In genomic region chr10:88991161-88991899, GRCh38 we compare ENCODE assay signal across 8 cellular contexts. TPM values are rescaled to one million over a fixed set of nuclear protein-coding genes. Genes with fewer than 3 reads are reported as not detected.
A peak's percentile ranks its signal among the peaks of the same experiment; 100 is the strongest.
DNase-seq lines count a peak whose midpoint lies in the region; ATAC-seq and TF ChIP-seq lines count a peak whose summit lies in the region.

No MANE protein-coding gene starts in this region.

- H2AK5ac ChIP-seq in neuronal stem cell (ENCODE audit: low read depth, low read length), result peak overlapping the region; percentile 47

- no peak overlapping the region for H4K8ac ChIP-seq in neuronal stem cell (ENCODE audit: low read depth, low read length)

- H2BK12ac ChIP-seq in neuronal stem cell (ENCODE audit: low read length), result no peak overlapping the region

- H3K27ac ChIP-seq in RWPE2 (ENCODE audit: poor library complexity, severe bottlenecking) (peak overlapping the region; percentile 99), gastroesophageal sphincter (peak overlapping the region; percentile 79 to 97 (median 96)), neuronal stem cell (replicated peaks; ENCODE audit: low read length) (peak overlapping the region; percentile 76), thymus (ENCODE audit: low read depth) (peak overlapping the region; percentile 79)

- H3K14ac ChIP-seq in neuronal stem cell (ENCODE audit: low read length), result peak overlapping the region; percentile 51

- TF ChIP-seq EP300 in gastroesophageal sphincter (IDR thresholded peaks at IDR 0.05), result no peak

- TF ChIP-seq CTCF in RWPE2 (IDR thresholded peaks at IDR 0.05; ENCODE audit: poor library complexity, severe bottlenecking), result no peak
- TF ChIP-seq CTCF in gastroesophageal sphincter (IDR thresholded peaks at IDR 0.05), result peak in 3 of 4 experiments; percentile 12 to 44 (median 20)

- peak overlapping the region; percentile 95 for H2AFZ ChIP-seq in neuronal stem cell (ENCODE audit: low read length)

- H3K36me3 ChIP-seq in RWPE2 (ENCODE audit: low read depth), result no peaks in the 10 kb centered on the region
- H3K36me3 ChIP-seq in gastroesophageal sphincter, result no peaks in the 10 kb centered on the region
- no peaks in the 10 kb centered on the region for H3K36me3 ChIP-seq in neuronal stem cell (replicated peaks in 1 of 2; ENCODE audit: control insufficient read depth in 2 of 2, insufficient read depth in 2 of 2, low read length in 2 of 2)
- H3K36me3 ChIP-seq in thymus (ENCODE audit: control insufficient read depth, insufficient read depth), result no peaks in the 10 kb centered on the region

- peak; percentile 38 for ATAC-seq in GM18502 (IDR thresholded peaks at IDR 0.05; ENCODE audit: poor library complexity, unreplicated experiment)
- ATAC-seq in HG03159 (IDR thresholded peaks at IDR 0.05; ENCODE audit: unreplicated experiment), result peak; percentile 31
- ATAC-seq in RWPE2 (ENCODE audit: low read depth), result peak; percentile 53
- ATAC-seq in gastroesophageal sphincter, result peak; percentile 64

- peak overlapping the region; percentile 93 for H2BK120ac ChIP-seq in neuronal stem cell (ENCODE audit: low read depth, low read length)

- H3K4me1 ChIP-seq in RWPE2 (ENCODE audit: insufficient read depth, poor library complexity, severe bottlenecking), result peaks cover 20% of the 10 kb centered on the region
- H3K4me1 ChIP-seq in gastroesophageal sphincter, result peaks cover 4 to 77% (median 14%) of the 10 kb centered on the region in 3 donors
- peaks cover 2 to 18% of the 10 kb centered on the region in 2 donors for H3K4me1 ChIP-seq in neuronal stem cell (ENCODE audit: control insufficient read depth in 2 of 2, insufficient read depth in 1 of 2, low read depth in 1 of 2, low read length in 2 of 2)
- H3K4me1 ChIP-seq in thymus (ENCODE audit: control insufficient read depth, insufficient read depth, low read length), result peaks cover 6% of the 10 kb centered on the region

- peak; percentile 42 for DNase-seq in 8988T
- DNase-seq in RWPE2 (ENCODE audit: low spot score), result peak; percentile 73
- DNase-seq in activated naive CD4-positive, alpha-beta T cell (lab: John Stamatoyannopoulos, UW), result peak; percentile 23 to 39 (median 27)
- peak; percentile 53 for DNase-seq in neuronal stem cell (ENCODE audit: low spot score)

- WGBS in gastroesophageal sphincter (ENCODE audit: low coverage in 1 of 2), 2 donors, result 0% methylated on average over 7 to 24 of the region's 38 CpGs
- WGBS in neuronal stem cell (ENCODE audit: extremely low coverage in 2 of 2, insufficient read length in 2 of 2, insufficient replicate concordance in 1 of 2), 2 donors, result no CpG with 5 or more reads among the region's 38 CpGs
- under 1% methylated on average over 38 of the region's 38 CpGs for WGBS in thymus

- H3K4me3 ChIP-seq in RWPE2 (ENCODE audit: severe bottlenecking) (peak overlapping the region; percentile 81), gastroesophageal sphincter (peak overlapping the region; percentile 72 to 79), neuronal stem cell (ENCODE audit: low read length in 2 of 2) (peak overlapping the region; percentile 52 to 93), thymus (ENCODE audit: low read length) (peak overlapping the region; percentile 83)

- peak overlapping the region; percentile 91 for H3K4me2 ChIP-seq in neuronal stem cell (ENCODE audit: insufficient read depth, low read length, poor library complexity, severe bottlenecking)

- peak overlapping the region; percentile 99 for H2BK15ac ChIP-seq in neuronal stem cell (ENCODE audit: low read length)

- peak overlapping the region; percentile 86 for H4K91ac ChIP-seq in neuronal stem cell (ENCODE audit: low read depth, low read length, poor library complexity)

- no peak overlapping the region for H3K4ac ChIP-seq in neuronal stem cell (ENCODE audit: low read length)

- H3K27me3 ChIP-seq in RWPE2 (ENCODE audit: insufficient read depth, poor library complexity, severe bottlenecking) (no peaks in the 10 kb centered on the region), gastroesophageal sphincter (no peaks in the 10 kb centered on the region), neuronal stem cell (ENCODE audit: control insufficient read depth in 3 of 3, insufficient read depth in 3 of 3, low read depth in 1 of 3, low read length in 3 of 3) (no peaks in the 10 kb centered on the region), thymus (ENCODE audit: control insufficient read depth, insufficient read depth) (no peaks in the 10 kb centered on the region)

- TF ChIP-seq POLR2A in gastroesophageal sphincter (IDR thresholded peaks at IDR 0.05), result peak; percentile 34 to 55

- no peaks in the 10 kb centered on the region for H3K79me1 ChIP-seq in neuronal stem cell (ENCODE audit: low read depth, low read length)

- H3K9ac ChIP-seq in neuronal stem cell (ENCODE audit: low read depth, low read length, poor library complexity), result peak overlapping the region; percentile 82

- peak overlapping the region; percentile 99 for H3K18ac ChIP-seq in neuronal stem cell (ENCODE audit: low read length)

- H3K23ac ChIP-seq in neuronal stem cell (ENCODE audit: low read depth, low read length, poor library complexity), result peak overlapping the region; percentile 23

- H3K9me3 ChIP-seq in RWPE2 (ENCODE audit: severe bottlenecking), result no peaks in the 10 kb centered on the region
- H3K9me3 ChIP-seq in gastroesophageal sphincter, result no peaks in the 10 kb centered on the region
- no peaks in the 10 kb centered on the region for H3K9me3 ChIP-seq in neuronal stem cell (replicated peaks in 1 of 2; ENCODE audit: control insufficient read depth in 2 of 2, insufficient read depth in 1 of 2, low read depth in 1 of 2, low read length in 2 of 2)
- H3K9me3 ChIP-seq in thymus (ENCODE audit: control insufficient read depth), result no peaks in the 10 kb centered on the region

- peak overlapping the region; percentile 99 for H2BK5ac ChIP-seq in neuronal stem cell (ENCODE audit: low read length)

RNA-seq across cellular contexts. Expression of gene FAS, which starts 0.7 kb away (rescaled TPM):
- 10 to 100 TPM; 15.0 to 27.5 (median 19.6) TPM for total RNA-seq in gastroesophageal sphincter
- polyA plus RNA-seq in neuronal stem cell (2013, experiment 1 of 2), result 6.8 TPM
- polyA plus RNA-seq in neuronal stem cell (2013, experiment 2 of 2), result 7.4 TPM
- polyA plus RNA-seq in thymus, result 31.6 TPM

RNA-seq across cellular contexts. Expression of gene ACTA2, which starts 38.8 kb away (rescaled TPM):
- total RNA-seq in gastroesophageal sphincter, result 1,000 to 10,000 TPM; 5,887 to 9,086 (median 7,887) TPM
- 115 TPM for polyA plus RNA-seq in neuronal stem cell (2013, experiment 1 of 2)
- polyA plus RNA-seq in neuronal stem cell (2013, experiment 2 of 2), result 108 TPM
- 285 TPM for polyA plus RNA-seq in thymus

Comparison
In these comparisons a context has a peak if more than half of its experiments do, and no peak if none do; other contexts are left out.
1. Peak in every context shown above with its lines: DNase-seq, ATAC-seq, H3K4me3 ChIP-seq and H3K27ac ChIP-seq.